Comparison of ENCODE assay signal across 1 cellular context in genomic region chr19:31470952-31471351, GRCh38.
TF ChIP-seq lines count a peak whose summit lies in the region.

No MANE protein-coding gene starts in this region.

TF ChIP-seq in H1, 55 proteins besides CTCF, POLR2A, EP300 and RAD21 (continued from another document):
- TF ChIP-seq CHD7 (IDR thresholded peaks at IDR 0.05; ENCODE audit: insufficient replicate concordance, low read length): no peak
- no peak for TF ChIP-seq PHF8 (conservative IDR thresholded peaks at IDR 0.05; ENCODE audit: low read depth, low read length)
- TF ChIP-seq EZH2 (IDR thresholded peaks at IDR 0.05; ENCODE audit: low read depth, low read length, severe bottlenecking): no peak
- no peak for TF ChIP-seq KDM1A (IDR thresholded peaks at IDR 0.05; ENCODE audit: borderline replicate concordance, low read length)
- no peak for TF ChIP-seq RFX5 (IDR thresholded peaks at IDR 0.05; ENCODE audit: borderline replicate concordance, low read depth, low read length)
